21 cellular contexts compared by ENCODE assay signal in genomic region chr3:115350606-115351005, GRCh38.
"Had no signal": no experiment of that assay in that cellular context is flagged by ENCODE, and none has a peak within 500 bp of the region (broad histone marks: within the 10 kb centered on the region; RNA-seq: fewer than 3 reads in every experiment).

No MANE protein-coding gene starts in this region.

- H3K27ac ChIP-seq: breast epithelium, coronary artery, hepatocyte, neutrophil, sigmoid colon, transverse colon had no signal

- H3K27ac Mint-ChIP-seq: activated CD4-positive, alpha-beta T cell treated with anti-CD3 and anti-CD28 coated beads, Interleukin-2, amount 10 ng/mL, durations not matched to agents 7 days and 5 days; activated CD8-positive, alpha-beta memory T cell treated with anti-CD3 and anti-CD28 coated beads, Interleukin-2, amount 10 ng/mL, durations not matched to agents 7 days and 5 days; activated CD8-positive, alpha-beta T cell treated with anti-CD3 and anti-CD28 coated beads for 36 hours; activated naive CD4-positive, alpha-beta T cell treated with anti-CD3 and anti-CD28 coated beads, Interleukin-2, amount 50 U/mL, for 24 hours; activated T-helper 1 cell treated with anti-CD3 and anti-CD28 coated beads, Interleukin-12 subunit alpha, Interleukin-12 subunit beta, Interleukin-2, Interleukin-4 antibody, amounts not matched to agents 30 ng/mL and 10 ng/mL and 1 ng/mL, durations not matched to agents 14 hours and 24 hours and 36 hours; immature natural killer cell; nephron; stimulated activated naive B cell treated with anti-CD40 and anti-IgM and Interleukin-4, amounts not matched to agents 10 μg/mL and 1 μg/mL and 100 μg/mL, for 72 hours had no signal

- H3K79me2 ChIP-seq: hepatocyte had no signal

- H2AFZ ChIP-seq: hepatocyte had no signal

- H3K4me3 ChIP-seq: breast epithelium, coronary artery, hepatocyte, sigmoid colon, smooth muscle cell, transverse colon had no signal

- DNase-seq: activated CD4-positive, alpha-beta T cell treated with anti-CD3 and anti-CD28 coated beads, Interleukin-2, amount 10 ng/mL, durations not matched to agents 7 days and 5 days; activated CD8-positive, alpha-beta memory T cell treated with anti-CD3 and anti-CD28 coated beads, Interleukin-2, amount 10 ng/mL, durations not matched to agents 7 days and 5 days; activated CD8-positive, alpha-beta T cell treated with anti-CD3 and anti-CD28 coated beads for 36 hours; activated gamma-delta T cell treated with Interleukin-2 at 50 U/mL for 16 hours; anterior cingulate cortex; glutamatergic neuron; immature natural killer cell; left ventricle myocardium superior; sigmoid colon; stimulated activated CD4-positive, alpha-beta T cell treated with anti-CD3 and anti-CD28 coated beads, Interleukin-15, amount 100 ng/mL, for 24 hours; stimulated activated CD8-positive, alpha-beta memory T cell treated with anti-CD3 and anti-CD28 coated beads, Interleukin-4, amount 100 ng/mL, for 48 hours; stimulated activated naive B cell treated with anti-CD40 and anti-IgM and Interleukin-4, amounts not matched to agents 10 μg/mL and 1 μg/mL and 100 μg/mL, for 72 hours; transverse colon had no signal

- H3K36me3 Mint-ChIP-seq: activated CD8-positive, alpha-beta memory T cell treated with anti-CD3 and anti-CD28 coated beads, Interleukin-2, amount 10 ng/mL, durations not matched to agents 7 days and 5 days; immature natural killer cell; stimulated activated naive B cell treated with anti-CD40 and anti-IgM and Interleukin-4, amounts not matched to agents 10 μg/mL and 1 μg/mL and 100 μg/mL, for 72 hours had no signal

- H3K9me3 ChIP-seq: neutrophil, sigmoid colon had no signal

- H3K36me3 ChIP-seq: breast epithelium, neutrophil, sigmoid colon, transverse colon had no signal

- H3K4me2 ChIP-seq: hepatocyte, smooth muscle cell had no signal

- H3K4me1 ChIP-seq: breast epithelium, sigmoid colon, transverse colon had no signal

- H3K27me3 Mint-ChIP-seq: activated CD4-positive, alpha-beta T cell treated with anti-CD3 and anti-CD28 coated beads, Interleukin-2, amount 10 ng/mL, durations not matched to agents 7 days and 5 days; activated CD8-positive, alpha-beta memory T cell treated with anti-CD3 and anti-CD28 coated beads, Interleukin-2, amount 10 ng/mL, durations not matched to agents 7 days and 5 days; activated naive CD4-positive, alpha-beta T cell treated with anti-CD3 and anti-CD28 coated beads, Interleukin-2, amount 50 U/mL, for 24 hours; stimulated activated naive B cell treated with anti-CD40 and anti-IgM and Interleukin-4, amounts not matched to agents 10 μg/mL and 1 μg/mL and 100 μg/mL, for 72 hours had no signal

- H3K4me1 Mint-ChIP-seq: activated CD4-positive, alpha-beta T cell treated with anti-CD3 and anti-CD28 coated beads, Interleukin-2, amount 10 ng/mL, durations not matched to agents 7 days and 5 days; activated CD8-positive, alpha-beta memory T cell treated with anti-CD3 and anti-CD28 coated beads, Interleukin-2, amount 10 ng/mL, durations not matched to agents 7 days and 5 days; activated naive CD4-positive, alpha-beta T cell treated with anti-CD3 and anti-CD28 coated beads, Interleukin-2, amount 50 U/mL, for 24 hours; immature natural killer cell; nephron; stimulated activated naive B cell treated with anti-CD40 and anti-IgM and Interleukin-4, amounts not matched to agents 10 μg/mL and 1 μg/mL and 100 μg/mL, for 72 hours had no signal

- H3K4me3 Mint-ChIP-seq: activated CD4-positive, alpha-beta T cell treated with anti-CD3 and anti-CD28 coated beads, Interleukin-2, amount 10 ng/mL, durations not matched to agents 7 days and 5 days; activated CD8-positive, alpha-beta memory T cell treated with anti-CD3 and anti-CD28 coated beads, Interleukin-2, amount 10 ng/mL, durations not matched to agents 7 days and 5 days; activated CD8-positive, alpha-beta T cell treated with anti-CD3 and anti-CD28 coated beads for 36 hours; activated naive CD4-positive, alpha-beta T cell treated with anti-CD3 and anti-CD28 coated beads, Interleukin-2, amount 50 U/mL, for 24 hours; activated T-helper 1 cell treated with anti-CD3 and anti-CD28 coated beads, Interleukin-12 subunit alpha, Interleukin-12 subunit beta, Interleukin-2, Interleukin-4 antibody, amounts not matched to agents 30 ng/mL and 10 ng/mL and 1 ng/mL, durations not matched to agents 14 hours and 24 hours and 36 hours; immature natural killer cell; nephron; stimulated activated naive B cell treated with anti-CD40 and anti-IgM and Interleukin-4, amounts not matched to agents 10 μg/mL and 1 μg/mL and 100 μg/mL, for 72 hours had no signal

- H3K9me3 Mint-ChIP-seq: activated CD4-positive, alpha-beta T cell treated with anti-CD3 and anti-CD28 coated beads, Interleukin-2, amount 10 ng/mL, durations not matched to agents 7 days and 5 days had no signal

- ATAC-seq: activated CD8-positive, alpha-beta memory T cell treated with anti-CD3 and anti-CD28 coated beads, Interleukin-2, amount 10 ng/mL, durations not matched to agents 7 days and 5 days; activated CD8-positive, alpha-beta T cell treated with anti-CD3 and anti-CD28 coated beads for 36 hours; left ventricle myocardium superior; stimulated activated naive B cell treated with anti-CD40 and anti-IgM and Interleukin-4, amounts not matched to agents 10 μg/mL and 1 μg/mL and 100 μg/mL, for 72 hours had no signal

- H3K27me3 ChIP-seq: breast epithelium, hepatocyte, neutrophil, sigmoid colon, transverse colon had no signal
